15 cellular contexts compared by ENCODE assay signal in genomic region chr2:5959836-5960820, GRCh38.
DNase-seq lines count a peak whose midpoint lies in the region; ATAC-seq, FAIRE-seq and TF ChIP-seq lines count a peak whose summit lies in the region.
"Had no signal": no experiment of that assay in that cellular context is flagged by ENCODE, and none has a peak within 500 bp of the region (broad histone marks: within the 10 kb centered on the region; RNA-seq: fewer than 3 reads in every experiment).

No MANE protein-coding gene starts in this region.

- H2BK20ac ChIP-seq in H1 (ENCODE audit: low read length) = 0 out of 2 replicates have a peak overlapping the region, but pooled peaks have one; percentile 48

- H2AK5ac ChIP-seq in H1 (ENCODE audit: low read depth, low read length) = no peak overlapping the region

- no peak overlapping the region for H2BK12ac ChIP-seq in H1 (ENCODE audit: low read depth, low read length)

- peak; percentile 59 for DNase-seq in NCI-H748 (lab: John Stamatoyannopoulos, UW; ENCODE audit: unreplicated experiment)
- DNase-seq in NCI-H748 treated with DMSO at 0.1 percent for 48 hours (lab: John Stamatoyannopoulos, UW) = no peak
- DNase-seq in HT1080 (ENCODE audit: low read depth) = peak; percentile 10
- no peak for DNase-seq in H1 (ENCODE audit: low read depth in 1 of 2, low spot score in 2 of 2)
- DNase-seq in upper lobe of right lung = no peak
- DNase-seq in G401 (ENCODE audit: low spot score) = no peak
- DNase-seq: CD4-positive, alpha-beta T cell; KG1; NCI-H187 treated with DMSO at 0.1 percent for 48 hours; NCI-H446; NCI-H82; T-cell had no signal

- CTCF ChIA-PET in H1 (lab: Charles Lee; ENCODE audit: partially characterized antibody) = interaction anchor here (1.2 to 1.6 kb wide), 4 partner anchors 8 to 43 kb away, joined by 3 to 6 read pairs (median 4); no protein-coding TSS in a partner anchor

- H3K4me2 ChIP-seq in H1 (ENCODE audit: insufficient read depth in 1 of 2, low read depth in 2 of 2, low read length in 2 of 2) = no peak overlapping the region
- H3K4me2 ChIP-seq: GM23338 had no signal

- no peaks in the 10 kb centered on the region for H4K20me1 ChIP-seq in H1 (replicated peaks in 1 of 2; ENCODE audit: control insufficient read depth in 1 of 2, insufficient read depth in 2 of 2, low read length in 2 of 2)

- no peak overlapping the region for H3K4ac ChIP-seq in H1 (replicated peaks; ENCODE audit: insufficient read length, low read depth, low read length)

- no peak overlapping the region for H4K8ac ChIP-seq in H1 (ENCODE audit: extremely low read depth, insufficient read depth, low read length)

- H3K4me1 ChIP-seq in H1 (replicated peaks in 1 of 4; ENCODE audit: control insufficient read depth in 3 of 4, insufficient read depth in 4 of 4, low read length in 3 of 4) (no peaks in the 10 kb centered on the region), upper lobe of right lung (no peaks in the 10 kb centered on the region)

- no peak overlapping the region for H2BK5ac ChIP-seq in H1 (ENCODE audit: low read depth, low read length)

- H3K27ac ChIP-seq in H1 (ENCODE audit: low read depth, low read length) (no peak overlapping the region), upper lobe of right lung (no peak overlapping the region)

- 96% methylated on average over 6 of the region's 6 CpGs; no CpG with 5 or more reads in 1 of the 2 experiments for WGBS in H1 (ENCODE audit: extremely low coverage in 1 of 2, insufficient coverage in 1 of 2, insufficient read length in 1 of 2, insufficient replicate concordance in 2 of 2, low coverage in 1 of 2, low lambda C conversion rate in 2 of 2, missing lambda C conversion rate in 1 of 2), 2 experiments

- in situ Hi-C loops in G401 (cut with HindIII; ENCODE audit: low sequenced_read_pairs) = no loop called here

- no peak overlapping the region for H3K9ac ChIP-seq in H1 (replicated peaks in 1 of 4; ENCODE audit: extremely low read depth in 1 of 4, low read depth in 3 of 4, low read length in 3 of 4)

- H3K9me3 ChIP-seq in H1 (ENCODE audit: insufficient read depth in 2 of 2, low read depth in 1 of 2, low read length in 1 of 2) (no peaks in the 10 kb centered on the region), upper lobe of right lung (no peaks in the 10 kb centered on the region)

- H3K79me2 ChIP-seq in H1 (ENCODE audit: control insufficient read depth in 1 of 2, insufficient read depth in 2 of 2, low read length in 2 of 2) = no peaks in the 10 kb centered on the region

- H4K91ac ChIP-seq in H1 (replicated peaks; ENCODE audit: insufficient read length, low read length) = no peak overlapping the region

- peak; percentile 21 for ATAC-seq in upper lobe of right lung
- ATAC-seq in GM18867 (IDR thresholded peaks at IDR 0.05; ENCODE audit: unreplicated experiment) = no peak
- ATAC-seq in HG03135 (IDR thresholded peaks at IDR 0.05; ENCODE audit: unreplicated experiment) = no peak
- ATAC-seq: GM23338, T-cell had no signal

- no peak overlapping the region for H3K23ac ChIP-seq in H1 (ENCODE audit: insufficient read length)

- no peak overlapping the region for H2BK15ac ChIP-seq in H1 (ENCODE audit: low read length)

- no peak for TF ChIP-seq POLR2A in H1 (IDR thresholded peaks at IDR 0.05; ENCODE audit: control extremely low read depth in 1 of 2, low read depth in 2 of 2, low read length in 2 of 2)

- H4K5ac ChIP-seq in H1 (ENCODE audit: insufficient read length, low read depth, low read length) = no peak overlapping the region

- TF ChIP-seq CTCF in H1 (IDR thresholded peaks at IDR 0.05; ENCODE audit: control extremely low read depth in 1 of 3, insufficient read depth in 1 of 3, low read depth in 1 of 3, low read length in 3 of 3) (no peak), upper lobe of right lung (IDR thresholded peaks at IDR 0.05) (no peak)

- no peaks in the 10 kb centered on the region for H3K79me1 ChIP-seq in H1 (ENCODE audit: low read depth, low read length)

- no peak overlapping the region; the same call in 1 of the 2 replicates for H3K18ac ChIP-seq in H1 (ENCODE audit: extremely low read depth, low read length)

- H2AFZ ChIP-seq in H1 (ENCODE audit: low read length) = no peak overlapping the region
- H2AFZ ChIP-seq: GM23338 had no signal

- H3K56ac ChIP-seq in H1 (replicated peaks; ENCODE audit: insufficient read length, low read depth, low read length) = no peak overlapping the region

- no peak overlapping the region for H3K14ac ChIP-seq in H1 (ENCODE audit: insufficient read length)

- no peaks in the 10 kb centered on the region for H3K23me2 ChIP-seq in H1 (ENCODE audit: low read depth, low read length)

- H2BK120ac ChIP-seq in H1 (replicated peaks; ENCODE audit: low read depth, low read length) = no peak overlapping the region

- intact Hi-C loops in upper lobe of right lung (cut with DNase I) = no loop called here

- FAIRE-seq in H1 (lab: Jason Lieb, UNC) = no peak

- H3K27me3 ChIP-seq in H1 (replicated peaks in 1 of 4; ENCODE audit: control insufficient read depth in 3 of 4, extremely low read depth in 1 of 4, insufficient read depth in 3 of 4, low read length in 3 of 4) = no peaks in the 10 kb centered on the region
- no peaks in the 10 kb centered on the region for H3K27me3 ChIP-seq in upper lobe of right lung

- TF ChIP-seq RAD21 in H1 (IDR thresholded peaks at IDR 0.05 in 1 of 2, conservative IDR thresholded peaks at IDR 0.05 in 1 of 2; ENCODE audit: low read depth in 2 of 2, low read length in 2 of 2) = no peak

- H3K4me3 ChIP-seq in H1 (ENCODE audit: extremely low read depth in 1 of 4, insufficient read depth in 2 of 4, low read depth in 3 of 4, low read length in 4 of 4) (no peak overlapping the region), upper lobe of right lung (no peak overlapping the region)
- H3K4me3 ChIP-seq: GM23338 had no signal

- no peak for TF ChIP-seq EP300 in H1 (IDR thresholded peaks at IDR 0.05; ENCODE audit: borderline replicate concordance in 1 of 2, low read depth in 2 of 2, low read length in 2 of 2)

- POLR2A ChIA-PET in H1 (lab: Charles Lee; ENCODE audit: partially characterized antibody) = no interaction called here

- no peaks in the 10 kb centered on the region for H3K36me3 ChIP-seq in H1 (ENCODE audit: control insufficient read depth in 2 of 4, insufficient read depth in 4 of 4, low read length in 3 of 4)
- no peaks in the 10 kb centered on the region for H3K36me3 ChIP-seq in upper lobe of right lung

TF ChIP-seq in H1, 55 proteins besides CTCF, POLR2A, EP300 and RAD21 (continues in another document):
- TF ChIP-seq CBX8 (IDR thresholded peaks at IDR 0.05; ENCODE audit: borderline replicate concordance, low read depth, low read length) = no peak
- no peak for TF ChIP-seq CHD1 (IDR thresholded peaks at IDR 0.05; ENCODE audit: low read depth, low read length)

Comparison
In these comparisons a context has a peak if more than half of its experiments do, and no peak if none do; other contexts are left out.
1. DNase-seq: peak in NCI-H748 (single experiment) and HT1080 (single experiment); none in NCI-H748 treated with DMSO at 0.1 percent for 48 hours (single experiment), H1 (0 of 2), upper lobe of right lung (single experiment) and G401 (single experiment).